Comparison of ENCODE assay signal across 17 cellular contexts in the genomic region with DNA sequence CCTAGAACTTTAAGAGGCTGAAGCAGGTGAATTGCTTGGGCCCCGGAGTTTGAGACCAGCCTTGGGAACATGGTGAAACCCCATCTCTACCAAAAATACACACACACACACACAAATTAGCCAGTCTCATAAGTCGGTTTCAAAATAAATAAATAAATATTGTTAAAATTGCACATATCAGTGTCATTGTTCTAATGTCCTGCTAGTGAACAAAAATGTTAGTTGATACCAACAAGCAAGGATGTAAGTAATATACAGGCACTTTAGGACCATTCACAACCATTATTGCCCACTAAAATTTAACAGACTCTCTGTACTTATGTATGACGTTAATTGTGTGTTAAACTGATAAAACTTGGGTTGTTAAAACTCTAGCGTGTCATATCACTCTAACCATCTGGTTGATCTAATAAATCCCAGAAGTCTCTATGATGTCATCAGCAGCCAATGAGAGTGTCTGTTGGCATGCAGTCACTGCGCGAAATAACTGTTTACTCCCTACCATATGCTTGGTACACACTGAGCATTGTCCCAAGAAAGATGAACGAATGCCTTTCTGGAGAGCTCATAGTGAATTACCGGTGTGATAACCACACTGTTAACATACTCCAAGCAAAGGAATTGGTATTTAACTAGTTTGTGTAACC. TPM values are rescaled to one million over a fixed set of nuclear protein-coding genes. Genes with fewer than 3 reads are reported as not detected.
DNase-seq lines count a peak whose midpoint lies in the region; ATAC-seq and TF ChIP-seq lines count a peak whose summit lies in the region.
"Had no signal": no experiment of that assay in that cellular context is flagged by ENCODE, and none has a peak within 500 bp of the region (broad histone marks: within the 10 kb centered on the region; RNA-seq: fewer than 3 reads in every experiment).

No MANE protein-coding gene starts in this region.

- H3K27me3 ChIP-seq in gastrocnemius medialis (no peaks in the 10 kb centered on the region), esophagus squamous epithelium (no peaks in the 10 kb centered on the region)
- H3K27me3 ChIP-seq: cardiac muscle cell, tibial artery had no signal

- H3K36me3 ChIP-seq in gastrocnemius medialis (no peaks in the 10 kb centered on the region), esophagus squamous epithelium (no peaks in the 10 kb centered on the region)
- H3K36me3 ChIP-seq: cardiac muscle cell, tibial artery had no signal

- 78 to 85% methylated on average over 8 of the region's 8 CpGs for WGBS in esophagus squamous epithelium, 2 donors

- TF ChIP-seq CTCF in gastrocnemius medialis (IDR thresholded peaks at IDR 0.05 in 4 of 5, conservative IDR thresholded peaks at IDR 0.05 in 1 of 5), result no peak
- TF ChIP-seq CTCF in esophagus squamous epithelium (IDR thresholded peaks at IDR 0.05), result no peak

- TF ChIP-seq POLR2A in gastrocnemius medialis (IDR thresholded peaks at IDR 0.05) (no peak), esophagus squamous epithelium (IDR thresholded peaks at IDR 0.05) (no peak)

- H3K4me3 ChIP-seq in gastrocnemius medialis (no peak overlapping the region), esophagus squamous epithelium (no peak overlapping the region)
- H3K4me3 ChIP-seq: cardiac muscle cell, tibial artery had no signal

- intact Hi-C loops in gastrocnemius medialis (cut with DNase I; ENCODE audit: low total_unique reads) (loop anchor here (10.0 kb wide), 1 partner anchor 854 kb away; no protein-coding TSS in a partner anchor), esophagus squamous epithelium (cut with DNase I) (no loop called here)

- peaks cover 3 to 14% of the 10 kb centered on the region in 2 donors for H3K4me1 ChIP-seq in gastrocnemius medialis
- no peaks in the 10 kb centered on the region for H3K4me1 ChIP-seq in esophagus squamous epithelium
- H3K4me1 ChIP-seq: tibial artery had no signal

- DNase-seq in GM03348 (ENCODE audit: low spot score) (peak; percentile 61), NCI-H226 (peak; percentile 18), fibroblast of peridontal ligament (ENCODE audit: extremely low read depth) (peak; percentile 16), gastrocnemius medialis (no peak), esophagus squamous epithelium (lab: John Stamatoyannopoulos, UW) (no peak)
- DNase-seq: activated naive CD8-positive, alpha-beta T cell treated with anti-CD3 and anti-CD28 coated beads, Interleukin-2, amount 50 U/mL, for 24 hours; H9; NCI-H2029; NCI-H510A treated with DMSO at 0.1 percent for 48 hours; Right ventricle myocardium superior; stimulated activated naive CD4-positive, alpha-beta T cell; tibial artery had no signal

- H3K9me3 ChIP-seq in gastrocnemius medialis (no peaks in the 10 kb centered on the region), esophagus squamous epithelium (no peaks in the 10 kb centered on the region)
- H3K9me3 ChIP-seq: tibial artery had no signal

- in situ Hi-C loops in gastrocnemius medialis (cut with MboI; ENCODE audit: low sequenced_read_pairs in 4 of 4), result no loop called here

- ATAC-seq in gastrocnemius medialis, result peak in 1 of 2 donors; percentile 52
- no peak for ATAC-seq in GM18909 (IDR thresholded peaks at IDR 0.05; ENCODE audit: poor library complexity, unreplicated experiment)
- no peak for ATAC-seq in GM21619 (IDR thresholded peaks at IDR 0.05; ENCODE audit: unreplicated experiment)
- no peak for ATAC-seq in GM18867 (IDR thresholded peaks at IDR 0.05; ENCODE audit: unreplicated experiment)
- ATAC-seq: activated naive CD8-positive, alpha-beta T cell treated with anti-CD3 and anti-CD28 coated beads, Interleukin-2, amount 50 U/mL, for 24 hours had no signal

- peak overlapping the region; percentile 7 to 57 (median 26) for H3K27ac ChIP-seq in gastrocnemius medialis
- H3K27ac ChIP-seq in esophagus squamous epithelium, result no peak overlapping the region
- H3K27ac ChIP-seq: cardiac muscle cell, HL-60, tibial artery had no signal

RNA-seq across cellular contexts. Expression of gene OTUD1, which starts 30.4 kb away (rescaled TPM):
- total RNA-seq in gastrocnemius medialis (10 to 100 TPM in 1 of 4 donors, 1 to 10 TPM in 3; 5.3 to 16.9 (median 7.7) TPM), esophagus squamous epithelium (10 to 100 TPM in 1 of 4 donors, 1 to 10 TPM in 3; 4.3 to 10.1 (median 6.4) TPM)

Comparison
In these comparisons a context has a peak if more than half of its experiments do, and no peak if none do; other contexts are left out.
1. DNase-seq: peak in GM03348 (single experiment), NCI-H226 (single experiment) and fibroblast of peridontal ligament (single experiment); none in gastrocnemius medialis (0 of 2) and esophagus squamous epithelium (single experiment).
2. H3K27ac ChIP-seq: peak in gastrocnemius medialis (4 of 4); none in esophagus squamous epithelium (0 of 4).